8 cellular contexts compared by ENCODE assay signal in genomic region chr15:74540761-74541493, GRCh38. TPM values are rescaled to one million over a fixed set of nuclear protein-coding genes. Genes with fewer than 3 reads are reported as not detected.
A peak's percentile ranks its signal among the peaks of the same experiment; 100 is the strongest.
DNase-seq lines count a peak whose midpoint lies in the region; ATAC-seq and TF ChIP-seq lines count a peak whose summit lies in the region.

TSS of gene ARID3B (plus strand) at chr15:74541220. CDS start at chr15:74543937, 2,717 bp downstream.

- peak; percentile 72 for ATAC-seq in GM21825 (IDR thresholded peaks at IDR 0.05; ENCODE audit: unreplicated experiment)
- ATAC-seq in activated T-cell treated with anti-CD3 and anti-CD28 coated beads, Interleukin-2, amount 50 U/mL, for 4 hours: peak; percentile 89 to 90

- no peak for TF ChIP-seq EP300 in esophagus muscularis mucosa (IDR thresholded peaks at IDR 0.05)

- H3K9me3 ChIP-seq in Karpas-422 (ENCODE audit: low read length) (no peaks in the 10 kb centered on the region), Peyer's patch (no peaks in the 10 kb centered on the region), esophagus muscularis mucosa (no peaks in the 10 kb centered on the region), muscle layer of duodenum (ENCODE audit: control insufficient read depth in 1 of 2, low read length in 2 of 2) (no peaks in the 10 kb centered on the region)

- H3K9me2 ChIP-seq in Karpas-422 (replicated peaks; ENCODE audit: insufficient read depth, low read length): no peaks in the 10 kb centered on the region

- TF ChIP-seq CTCF in Peyer's patch (IDR thresholded peaks at IDR 0.05): no peak
- TF ChIP-seq CTCF in esophagus muscularis mucosa (IDR thresholded peaks at IDR 0.05): no peak

- 0% methylated on average over 37 of the region's 73 CpGs for WGBS in esophagus muscularis mucosa

- peak within 1 kb of the TSS; percentile 90 for H3K4me2 ChIP-seq in Karpas-422 (ENCODE audit: low read depth, low read length, poor library complexity, severe bottlenecking)

- no peaks in the 10 kb centered on the region for H3K9me3 Mint-ChIP-seq in activated T-cell treated with anti-CD3 and anti-CD28 coated beads, Interleukin-2, amount 50 U/mL, for 4 hours

- H3K27ac ChIP-seq in Karpas-422 (ENCODE audit: low read length) (peak within 1 kb of the TSS; percentile 65), Peyer's patch (peak within 1 kb of the TSS; percentile 76 to 95 (median 86)), esophagus muscularis mucosa (replicated peaks in 1 of 4) (peak within 1 kb of the TSS; percentile 81 to 85 (median 83)), muscle layer of duodenum (ENCODE audit: low read length) (peak within 1 kb of the TSS; percentile 81)

- H3K4me1 ChIP-seq in Karpas-422 (ENCODE audit: low read length) (peaks cover 31% of the 10 kb centered on the region), Peyer's patch (peaks cover 0 to 26% (median 5%) of the 10 kb centered on the region in 4 donors), esophagus muscularis mucosa (peaks cover 15 to 46% (median 37%) of the 10 kb centered on the region in 4 donors), muscle layer of duodenum (ENCODE audit: control insufficient read depth in 1 of 2, insufficient read depth in 2 of 2, low read length in 2 of 2) (peaks cover 10 to 23% of the 10 kb centered on the region in 2 donors)

- intact Hi-C loops in esophagus muscularis mucosa (cut with DNase I): loop anchor here (2.0 to 10.0 kb wide), 4 partner anchors 74 to 414 kb away; partner anchors contain the start of genes CLK3, EDC3, RPP25 and UBL7

- H3K4me3 ChIP-seq in Karpas-422 (ENCODE audit: low read length) (peak within 1 kb of the TSS; percentile 82), Peyer's patch (peak within 1 kb of the TSS; percentile 85 to 98 (median 92)), esophagus muscularis mucosa (peak within 1 kb of the TSS; percentile 93 to 99 (median 98)), muscle layer of duodenum (ENCODE audit: low read depth in 1 of 2, low read length in 2 of 2) (peak within 1 kb of the TSS; percentile 78 to 86)

- H3K36me3 ChIP-seq in Karpas-422 (ENCODE audit: insufficient read depth, low read length) (peaks cover 9% of the 10 kb centered on the region; the same call in 1 of the 2 replicates), Peyer's patch (peaks cover 0 to 3% (median 0%) of the 10 kb centered on the region in 3 donors), esophagus muscularis mucosa (no peaks in the 10 kb centered on the region), muscle layer of duodenum (ENCODE audit: control insufficient read depth in 1 of 2, insufficient read depth in 2 of 2, low read length in 2 of 2) (no peaks in the 10 kb centered on the region)

- H3K27me3 ChIP-seq in Karpas-422 (ENCODE audit: low read length) (0 out of 2 replicates have a peak, but pooled peaks cover 3% of the 10 kb centered on the region), Peyer's patch (no peaks in the 10 kb centered on the region), esophagus muscularis mucosa (no peaks in the 10 kb centered on the region), muscle layer of duodenum (ENCODE audit: low read depth, low read length) (no peaks in the 10 kb centered on the region)

- H2AFZ ChIP-seq in Karpas-422 (ENCODE audit: low read length): peak within 1 kb of the TSS; percentile 90

- peaks cover 51% of the 10 kb centered on the region for H3K4me1 Mint-ChIP-seq in activated T-cell treated with anti-CD3 and anti-CD28 coated beads, Interleukin-2, amount 50 U/mL, for 4 hours (ENCODE audit: low read depth)

- peak; percentile 79 for DNase-seq in DMS79 treated with DMSO at 0.1 percent for 48 hours (lab: John Stamatoyannopoulos, UW)
- DNase-seq in Karpas-422: peak; percentile 99
- peak; percentile 97 to 99 (median 98) for DNase-seq in Peyer's patch
- DNase-seq in activated T-cell treated with anti-CD3 and anti-CD28 coated beads, Interleukin-2, amount 50 U/mL, for 4 hours: peak; percentile 94
- peak; percentile 99 for DNase-seq in esophagus muscularis mucosa (ENCODE audit: extremely low spot score)
- peak; percentile 91 for DNase-seq in stimulated activated CD8-positive, alpha-beta memory T cell treated with anti-CD3 and anti-CD28 coated beads, Interleukin-7, amount 100 ng/mL, for 1 hour (ENCODE audit: low read depth in 2 of 2)

- peaks cover 5% of the 10 kb centered on the region for H3K36me3 Mint-ChIP-seq in activated T-cell treated with anti-CD3 and anti-CD28 coated beads, Interleukin-2, amount 50 U/mL, for 4 hours (ENCODE audit: insufficient read depth)

- peaks cover 31% of the 10 kb centered on the region for H4K20me1 ChIP-seq in Karpas-422 (ENCODE audit: insufficient read depth, low read depth, low read length)

- no peaks in the 10 kb centered on the region for H3K79me2 ChIP-seq in Karpas-422 (ENCODE audit: low read length)

- no peaks in the 10 kb centered on the region for H3K27me3 Mint-ChIP-seq in activated T-cell treated with anti-CD3 and anti-CD28 coated beads, Interleukin-2, amount 50 U/mL, for 4 hours (ENCODE audit: low read depth)

- H3K4me3 Mint-ChIP-seq in activated T-cell treated with anti-CD3 and anti-CD28 coated beads, Interleukin-2, amount 50 U/mL, for 4 hours: peak within 1 kb of the TSS; percentile 95

- TF ChIP-seq POLR2A in Peyer's patch (IDR thresholded peaks at IDR 0.05): peak; percentile 43 to 45
- TF ChIP-seq POLR2A in esophagus muscularis mucosa (IDR thresholded peaks at IDR 0.05; ENCODE audit: low read depth): no peak

- H3K9ac ChIP-seq in Karpas-422 (ENCODE audit: low read length): peak within 1 kb of the TSS; percentile 89

RNA-seq across cellular contexts. Expression of gene ARID3B, which starts in this region (rescaled TPM):
- total RNA-seq in Karpas-422 (2014; rRNA removed; shearing (Covaris generic); ENCODE audit: low replicate concordance): 9.6 and 17.7 TPM in 2 replicates
- total RNA-seq in Peyer's patch (10 to 100 TPM; 10.9 to 29.4 (median 21.6) TPM), esophagus muscularis mucosa (1 to 10 TPM; 3.6 to 6.8 (median 6.7) TPM)
- total RNA-seq in activated T-cell treated with anti-CD3 and anti-CD28 coated beads, Interleukin-2, amount 50 U/mL, for 4 hours: 10 to 100 TPM; 15.4 to 23.0 (median 21.8) TPM

Comparison
In these comparisons a context has a peak if more than half of its experiments do, and no peak if none do; other contexts are left out.
1. Peak in every context shown above with its lines: DNase-seq, ATAC-seq, H3K4me3 ChIP-seq and H3K27ac ChIP-seq.